Comparison of ENCODE assay signal across 1 cellular context in genomic region chr12:57169046-57169795, GRCh38.
TF ChIP-seq lines count a peak whose summit lies in the region.

No MANE protein-coding gene starts in this region.

TF ChIP-seq in IMR-90, 13 proteins besides CTCF, POLR2A, EP300 and RAD21:
- no peak for TF ChIP-seq NFE2L2 (IDR thresholded peaks at IDR 0.05; ENCODE audit: low read depth, low read length)
- TF ChIP-seq CEBPB (IDR thresholded peaks at IDR 0.05; ENCODE audit: low read depth, low read length), result no peak
- no peak for TF ChIP-seq ELK1 (IDR thresholded peaks at IDR 0.05; ENCODE audit: borderline replicate concordance, low read depth, low read length)
- no peak for TF ChIP-seq SMC3 (IDR thresholded peaks at IDR 0.05; ENCODE audit: low read depth, low read length)
- TF ChIP-seq FOS (IDR thresholded peaks at IDR 0.05; ENCODE audit: low read depth, low read length), result no peak
- no peak for TF ChIP-seq MAZ (IDR thresholded peaks at IDR 0.05; ENCODE audit: borderline replicate concordance, low read depth, low read length)
- TF ChIP-seq RFX5 (IDR thresholded peaks at IDR 0.05; ENCODE audit: low read depth, low read length), result no peak
- no peak for TF ChIP-seq MXI1 (IDR thresholded peaks at IDR 0.05; ENCODE audit: borderline replicate concordance, low read depth, low read length)
- TF ChIP-seq USF2 (IDR thresholded peaks at IDR 0.05; ENCODE audit: low read depth, low read length), result no peak
- no peak for TF ChIP-seq MAFK (IDR thresholded peaks at IDR 0.05; ENCODE audit: low read depth, low read length)
- TF ChIP-seq CHD1 (IDR thresholded peaks at IDR 0.05; ENCODE audit: low read depth, low read length), result no peak
- no peak for TF ChIP-seq RCOR1 (IDR thresholded peaks at IDR 0.05; ENCODE audit: insufficient replicate concordance, low read length)
- no peak for TF ChIP-seq BHLHE40 (IDR thresholded peaks at IDR 0.05; ENCODE audit: low read depth, low read length)
